Comparison of ENCODE assay signal across 23 cellular contexts in the genomic region with DNA sequence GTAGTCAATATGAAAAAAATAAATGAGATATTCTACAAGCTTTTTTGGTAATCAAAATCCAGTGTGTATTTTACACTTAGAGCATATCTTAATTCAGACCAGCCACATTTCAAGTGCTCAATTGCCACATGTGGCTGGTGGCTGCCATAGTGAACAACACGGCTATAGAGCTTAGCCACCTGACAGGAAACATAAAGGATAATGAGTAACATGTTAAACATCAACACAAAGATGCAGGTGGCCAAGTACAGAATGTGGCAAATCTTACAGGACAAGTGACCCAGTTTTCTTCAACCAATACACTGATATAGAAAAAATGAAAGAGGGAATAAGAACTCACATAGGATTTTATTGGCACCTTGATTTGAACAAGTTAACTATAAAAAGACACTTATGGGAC.
DNase-seq lines count a peak whose midpoint lies in the region; ATAC-seq and TF ChIP-seq lines count a peak whose summit lies in the region.
"Had no signal": no experiment of that assay in that cellular context is flagged by ENCODE, and none has a peak within 500 bp of the region (broad histone marks: within the 10 kb centered on the region; RNA-seq: fewer than 3 reads in every experiment).

No MANE protein-coding gene starts in this region.

- H3K9me3 ChIP-seq in Karpas-422 (ENCODE audit: low read length) (no peaks in the 10 kb centered on the region), PC-3 (ENCODE audit: low read length) (no peaks in the 10 kb centered on the region)
- H3K9me3 ChIP-seq: HAP-1, ovary, right lobe of liver, uterus had no signal

- H3K9me2 ChIP-seq in Karpas-422 (replicated peaks; ENCODE audit: insufficient read depth, low read length) (no peaks in the 10 kb centered on the region), PC-3 (replicated peaks; ENCODE audit: low read length) (no peaks in the 10 kb centered on the region)

- H3K27me3 ChIP-seq in Karpas-422 (ENCODE audit: low read length) (no peaks in the 10 kb centered on the region), PC-3 (ENCODE audit: low read length) (no peaks in the 10 kb centered on the region)
- H3K27me3 ChIP-seq: brain microvascular endothelial cell, ovary, right lobe of liver, uterus had no signal

- CTCF ChIA-PET in activated CD4-positive, alpha-beta T cell treated with anti-CD3 and anti-CD28 coated beads for 36 hours (lab: Charles Lee): interaction anchor here (3.8 kb wide), 1 partner anchor 15 kb away, joined by 17 read pairs; no protein-coding TSS in a partner anchor
- CTCF ChIA-PET in PC-3 (lab: Charles Lee): no interaction called here

- H3K79me2 ChIP-seq in Karpas-422 (ENCODE audit: low read length): no peaks in the 10 kb centered on the region
- no peaks in the 10 kb centered on the region for H3K79me2 ChIP-seq in PC-3 (ENCODE audit: low read length)

- H3K27ac ChIP-seq in Karpas-422 (ENCODE audit: low read length) (no peak overlapping the region), PC-3 (ENCODE audit: low read length) (no peak overlapping the region)
- H3K27ac ChIP-seq: brain microvascular endothelial cell, ovary, right lobe of liver, uterus had no signal

- no peaks in the 10 kb centered on the region for H3F3A ChIP-seq in PC-3 (ENCODE audit: low read length, unreplicated experiment)

- no peak overlapping the region for H3K4me3 Mint-ChIP-seq in activated CD4-positive, alpha-beta T cell treated with anti-CD3 and anti-CD28 coated beads for 36 hours
- H3K4me3 Mint-ChIP-seq: activated naive CD8-positive, alpha-beta T cell treated with anti-CD3 and anti-CD28 coated beads, Interleukin-2, amount 50 U/mL, for 24 hours; effector memory CD8-positive, alpha-beta T cell; natural killer cell treated with Interleukin-12 subunit alpha and Interleukin-12 subunit beta and Interleukin-15 and Interleukin-18, amount 100 ng/mL, for 72 hours had no signal

- no peak overlapping the region for H3K4me3 ChIP-seq in Karpas-422 (ENCODE audit: low read length)
- no peak overlapping the region for H3K4me3 ChIP-seq in PC-3 (ENCODE audit: low read length)
- H3K4me3 ChIP-seq: HAP-1, ovary, right lobe of liver, uterus had no signal

- no peak for DNase-seq in activated CD4-positive, alpha-beta T cell treated with anti-CD3 and anti-CD28 coated beads for 36 hours
- no peak for DNase-seq in activated CD4-positive, alpha-beta T cell treated with anti-CD3 and anti-CD28 coated beads, Interleukin-2, amount 50 U/mL, for 4 hours
- DNase-seq in Karpas-422 (peak; percentile 47), PC-3 (peak; percentile 23), Ammon's horn (ENCODE audit: low spot score) (no peak)
- DNase-seq in stimulated activated CD4-positive, alpha-beta T cell treated with anti-CD3 and anti-CD28 coated beads, Interleukin-2, amount 100 ng/mL, for 24 hours: no peak
- DNase-seq: activated CD4-positive, alpha-beta T cell treated with anti-CD3 and anti-CD28 coated beads, Interleukin-2, amount 50 U/mL, for 1 hour; activated effector memory CD4-positive, alpha-beta T cell treated with anti-CD3 and anti-CD28 coated beads, Interleukin-2, amount 50 U/mL, for 16 hours; activated naive CD8-positive, alpha-beta T cell treated with anti-CD3 and anti-CD28 coated beads, Interleukin-2, amount 50 U/mL, for 24 hours; brain microvascular endothelial cell; effector memory CD8-positive, alpha-beta T cell; NCI-H187 treated with DMSO at 0.1 percent for 48 hours; NCI-H510A treated with DMSO at 0.1 percent for 48 hours; ovary; right lobe of liver; stimulated activated CD4-positive, alpha-beta T cell treated with anti-CD3 and anti-CD28 coated beads, Interleukin-15, amount 100 ng/mL, for 24 hours; substantia nigra; uterus had no signal

- peak; percentile 51 for ATAC-seq in activated CD4-positive, alpha-beta T cell treated with anti-CD3 and anti-CD28 coated beads for 36 hours
- ATAC-seq in PC-3 (peak; percentile 66), SK-N-SH treated with all-trans-retinoic acid at 6 μM for 48 hours (no peak), HG03378 (IDR thresholded peaks at IDR 0.05; ENCODE audit: unreplicated experiment) (no peak)
- ATAC-seq: activated naive CD8-positive, alpha-beta T cell treated with anti-CD3 and anti-CD28 coated beads, Interleukin-2, amount 50 U/mL, for 24 hours; effector memory CD8-positive, alpha-beta T cell; HepG2; natural killer cell treated with Interleukin-12 subunit alpha and Interleukin-12 subunit beta and Interleukin-15 and Interleukin-18, amount 100 ng/mL, for 72 hours; right lobe of liver had no signal

- H3K36me3 ChIP-seq in Karpas-422 (ENCODE audit: insufficient read depth, low read length) (peaks cover 3% of the 10 kb centered on the region; the same call in 1 of the 2 replicates), PC-3 (ENCODE audit: low read depth, low read length) (no peaks in the 10 kb centered on the region)
- H3K36me3 ChIP-seq: brain microvascular endothelial cell, ovary, right lobe of liver, uterus had no signal

- H3K27me3 Mint-ChIP-seq in activated CD4-positive, alpha-beta T cell treated with anti-CD3 and anti-CD28 coated beads for 36 hours: no peaks in the 10 kb centered on the region
- H3K27me3 Mint-ChIP-seq: activated naive CD8-positive, alpha-beta T cell treated with anti-CD3 and anti-CD28 coated beads, Interleukin-2, amount 50 U/mL, for 24 hours; effector memory CD8-positive, alpha-beta T cell; natural killer cell treated with Interleukin-12 subunit alpha and Interleukin-12 subunit beta and Interleukin-15 and Interleukin-18, amount 100 ng/mL, for 72 hours had no signal

- no peaks in the 10 kb centered on the region for H3K4me1 ChIP-seq in Karpas-422 (ENCODE audit: low read length)
- peaks cover 17% of the 10 kb centered on the region for H3K4me1 ChIP-seq in PC-3 (ENCODE audit: insufficient read depth, low read length)
- H3K4me1 ChIP-seq: HAP-1, right lobe of liver, uterus had no signal

- H3K9ac ChIP-seq in Karpas-422 (ENCODE audit: low read length): no peak overlapping the region
- H3K9ac ChIP-seq in PC-3 (ENCODE audit: low read length): no peak overlapping the region

- H3K4me2 ChIP-seq in Karpas-422 (ENCODE audit: low read depth, low read length, poor library complexity, severe bottlenecking) (no peak overlapping the region), PC-3 (ENCODE audit: low read length) (no peak overlapping the region)

- no peaks in the 10 kb centered on the region for H4K20me1 ChIP-seq in Karpas-422 (ENCODE audit: insufficient read depth, low read depth, low read length)
- no peaks in the 10 kb centered on the region for H4K20me1 ChIP-seq in PC-3 (ENCODE audit: low read length)

- H2AFZ ChIP-seq in Karpas-422 (ENCODE audit: low read length) (no peak overlapping the region), PC-3 (ENCODE audit: low read length) (no peak overlapping the region)

- peaks cover 5% of the 10 kb centered on the region for H3K4me1 Mint-ChIP-seq in activated CD4-positive, alpha-beta T cell treated with anti-CD3 and anti-CD28 coated beads for 36 hours

- POLR2A ChIA-PET in activated CD4-positive, alpha-beta T cell treated with anti-CD3 and anti-CD28 coated beads for 36 hours (lab: Charles Lee): interaction anchor here (0.7 kb wide), 1 partner anchor 353 kb away, joined by 8 read pairs; no protein-coding TSS in a partner anchor
- POLR2A ChIA-PET in PC-3 (lab: Charles Lee; ENCODE audit: unreplicated experiment): no interaction called here

- H3K36me3 Mint-ChIP-seq in activated CD4-positive, alpha-beta T cell treated with anti-CD3 and anti-CD28 coated beads for 36 hours (ENCODE audit: low read depth): peaks cover 5% of the 10 kb centered on the region
- H3K36me3 Mint-ChIP-seq: natural killer cell treated with Interleukin-12 subunit alpha and Interleukin-12 subunit beta and Interleukin-15 and Interleukin-18, amount 100 ng/mL, for 72 hours had no signal

- TF ChIP-seq CTCF in PC-3 (conservative IDR thresholded peaks at IDR 0.05; ENCODE audit: low read depth, low read length): no peak

- no peaks in the 10 kb centered on the region for H3K9me3 Mint-ChIP-seq in activated CD4-positive, alpha-beta T cell treated with anti-CD3 and anti-CD28 coated beads for 36 hours (ENCODE audit: low read depth)
- H3K9me3 Mint-ChIP-seq: activated naive CD8-positive, alpha-beta T cell treated with anti-CD3 and anti-CD28 coated beads, Interleukin-2, amount 50 U/mL, for 24 hours; effector memory CD8-positive, alpha-beta T cell; natural killer cell treated with Interleukin-12 subunit alpha and Interleukin-12 subunit beta and Interleukin-15 and Interleukin-18, amount 100 ng/mL, for 72 hours had no signal

- intact Hi-C loops in activated CD4-positive, alpha-beta T cell treated with anti-CD3 and anti-CD28 coated beads for 36 hours (cut with DNase I, micrococcal nuclease): no loop called here
- intact Hi-C loops in PC-3 (cut with micrococcal nuclease): no loop called here

- no peak overlapping the region for H3K27ac Mint-ChIP-seq in activated CD4-positive, alpha-beta T cell treated with anti-CD3 and anti-CD28 coated beads for 36 hours
- H3K27ac Mint-ChIP-seq: activated naive CD8-positive, alpha-beta T cell treated with anti-CD3 and anti-CD28 coated beads, Interleukin-2, amount 50 U/mL, for 24 hours; effector memory CD8-positive, alpha-beta T cell; natural killer cell treated with Interleukin-12 subunit alpha and Interleukin-12 subunit beta and Interleukin-15 and Interleukin-18, amount 100 ng/mL, for 72 hours had no signal

- BruUV-seq in PC-3 (replicated peaks; lab: Mats Ljungman, UMichigan): no TSS peak

TF ChIP-seq in SK-N-SH treated with all-trans-retinoic acid at 6 μM for 48 hours, 23 proteins besides CTCF, POLR2A, EP300 and RAD21 (continues in another document):
- TF ChIP-seq PPARA (CRISPR knock-in tag; IDR thresholded peaks at IDR 0.05; ENCODE audit: borderline replicate concordance) (no peak), ISL1 (CRISPR knock-in tag; IDR thresholded peaks at IDR 0.05) (no peak), TOX (CRISPR knock-in tag; IDR thresholded peaks at IDR 0.05; ENCODE audit: borderline replicate concordance) (no peak)

Comparison
In these comparisons a context has a peak if more than half of its experiments do, and no peak if none do; other contexts are left out.
1. ATAC-seq: peak in activated CD4-positive, alpha-beta T cell treated with anti-CD3 and anti-CD28 coated beads for 36 hours (single experiment) and PC-3 (single experiment); none in SK-N-SH treated with all-trans-retinoic acid at 6 μM for 48 hours (single experiment) and HG03378 (single experiment).
2. DNase-seq: peak in Karpas-422 (single experiment) and PC-3 (single experiment); none in activated CD4-positive, alpha-beta T cell treated with anti-CD3 and anti-CD28 coated beads for 36 hours (single experiment), activated CD4-positive, alpha-beta T cell treated with anti-CD3 and anti-CD28 coated beads, Interleukin-2, amount 50 U/mL, for 4 hours (0 of 2), stimulated activated CD4-positive, alpha-beta T cell treated with anti-CD3 and anti-CD28 coated beads, Interleukin-2, amount 100 ng/mL, for 24 hours (0 of 2) and Ammon's horn (single experiment).